In genomic region chr11:104609297-104609696, GRCh38 we compare ENCODE assay signal across 8 cellular contexts.
DNase-seq lines count a peak whose midpoint lies in the region; ATAC-seq and TF ChIP-seq lines count a peak whose summit lies in the region.

No MANE protein-coding gene starts in this region.

- DNase-seq in NCI-H82 (lab: John Stamatoyannopoulos, UW) (peak; percentile 49), fibroblast of villous mesenchyme (ENCODE audit: low read depth) (peak; percentile 64), nucleus accumbens (lab: John Stamatoyannopoulos, UW) (peak in 31 of 56 donors; percentile 1 to 46 (median 19))
- DNase-seq in activated T-cell treated with anti-CD3 and anti-CD28 coated beads, Interleukin-2, amount 50 U/mL, for 4 hours, result peak; percentile 17

- no peak overlapping the region for H3K27ac ChIP-seq in C4-2B

- H3K9me3 Mint-ChIP-seq in activated T-cell treated with anti-CD3 and anti-CD28 coated beads, Interleukin-2, amount 50 U/mL, for 4 hours, result no peaks in the 10 kb centered on the region

- H3K4me3 Mint-ChIP-seq in activated T-cell treated with anti-CD3 and anti-CD28 coated beads, Interleukin-2, amount 50 U/mL, for 4 hours, result no peak overlapping the region

- H3K36me3 Mint-ChIP-seq in activated T-cell treated with anti-CD3 and anti-CD28 coated beads, Interleukin-2, amount 50 U/mL, for 4 hours (ENCODE audit: insufficient read depth), result no peaks in the 10 kb centered on the region

- ATAC-seq in GM18909 (IDR thresholded peaks at IDR 0.05; ENCODE audit: poor library complexity, unreplicated experiment) (peak; percentile 90), HG03097 (IDR thresholded peaks at IDR 0.05; ENCODE audit: low FRiP score, unreplicated experiment) (peak; percentile 74), GM19023 (IDR thresholded peaks at IDR 0.05; ENCODE audit: unreplicated experiment) (no peak)
- peak; percentile 86 to 93 for ATAC-seq in activated T-cell treated with anti-CD3 and anti-CD28 coated beads, Interleukin-2, amount 50 U/mL, for 4 hours

- no peak overlapping the region for H3K4me3 ChIP-seq in fibroblast of villous mesenchyme (ENCODE audit: low read depth, low read length)

- H3K4me1 Mint-ChIP-seq in activated T-cell treated with anti-CD3 and anti-CD28 coated beads, Interleukin-2, amount 50 U/mL, for 4 hours (ENCODE audit: low read depth), result peaks cover 10% of the 10 kb centered on the region

- TF ChIP-seq CTCF in C4-2B (conservative IDR thresholded peaks at IDR 0.05), result peak; percentile 72
- peak; percentile 90 for TF ChIP-seq CTCF in fibroblast of villous mesenchyme (IDR thresholded peaks at IDR 0.05; ENCODE audit: insufficient read depth, low read depth, low read length)

- H3K27me3 Mint-ChIP-seq in activated T-cell treated with anti-CD3 and anti-CD28 coated beads, Interleukin-2, amount 50 U/mL, for 4 hours (ENCODE audit: low read depth), result no peaks in the 10 kb centered on the region
